ENCODE assay signal across 19 cellular contexts in the genomic region with DNA sequence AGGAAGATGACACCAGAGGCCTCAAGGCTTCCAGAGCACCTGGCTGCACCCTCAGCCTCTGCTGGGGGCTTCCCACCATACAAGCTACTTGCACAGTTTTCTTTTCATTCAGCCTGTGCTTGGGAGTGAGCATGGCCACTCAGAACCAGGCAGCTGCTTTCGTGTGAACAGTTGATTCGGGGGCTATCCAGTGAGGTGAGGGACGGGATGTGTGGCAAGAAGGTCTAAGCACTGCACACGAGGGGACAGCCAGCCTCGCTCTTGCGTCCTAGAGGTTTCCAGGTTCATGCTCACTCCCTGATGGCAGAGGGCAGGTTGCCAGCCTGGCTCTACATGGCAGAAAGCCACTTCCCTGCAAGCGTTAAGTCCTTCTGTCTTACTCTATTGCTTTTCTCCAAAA.
DNase-seq lines count a peak whose midpoint lies in the region; ATAC-seq, FAIRE-seq and TF ChIP-seq lines count a peak whose summit lies in the region.
"Had no signal": no experiment of that assay in that cellular context is flagged by ENCODE, and none has a peak within 500 bp of the region (broad histone marks: within the 10 kb centered on the region; RNA-seq: fewer than 3 reads in every experiment).

No MANE protein-coding gene starts in this region.

- no peak overlapping the region for H3K9ac ChIP-seq in HepG2 (ENCODE audit: insufficient read depth, low read depth, low read length)
- no peak overlapping the region for H3K9ac ChIP-seq in H1 (replicated peaks in 1 of 4; ENCODE audit: extremely low read depth in 1 of 4, low read depth in 3 of 4, low read length in 3 of 4)
- H3K9ac ChIP-seq: KMS-11 had no signal

- H3K9me3 Mint-ChIP-seq in Calu3 (ENCODE audit: low read depth, unreplicated experiment), result no peaks in the 10 kb centered on the region

- no peak overlapping the region for H3K4me3 Mint-ChIP-seq in Calu3 (ENCODE audit: low read depth, unreplicated experiment)
- H3K4me3 Mint-ChIP-seq: CD14-positive monocyte had no signal

- H3K18ac ChIP-seq in H1 (ENCODE audit: extremely low read depth, low read length), result no peak overlapping the region

- no peak overlapping the region for H3K23ac ChIP-seq in H1 (ENCODE audit: insufficient read length)

- no peaks in the 10 kb centered on the region for H3K23me2 ChIP-seq in H1 (ENCODE audit: low read depth, low read length)

- POLR2A ChIA-PET in HepG2 (lab: Yijun Ruan, JAX) (no interaction called here), H1 (lab: Charles Lee; ENCODE audit: partially characterized antibody) (interaction anchor here (3.6 kb wide), 1 partner anchor 18 kb away, joined by 14 read pairs; no protein-coding TSS in a partner anchor)

- TF ChIP-seq POLR2A in right lobe of liver (IDR thresholded peaks at IDR 0.05), result no peak
- TF ChIP-seq POLR2A in HepG2 (IDR thresholded peaks at IDR 0.05; ENCODE audit: insufficient read depth in 1 of 2, low read depth in 2 of 2, low read length in 2 of 2), result no peak
- no peak for TF ChIP-seq POLR2A in H1 (IDR thresholded peaks at IDR 0.05; ENCODE audit: control extremely low read depth in 1 of 2, low read depth in 2 of 2, low read length in 2 of 2)

- no peak overlapping the region for H3K27ac ChIP-seq in right lobe of liver
- H3K27ac ChIP-seq in HepG2 (ENCODE audit: extremely low read length, insufficient read depth, low read length), result no peak overlapping the region
- H3K27ac ChIP-seq in H1 (ENCODE audit: low read depth, low read length), result no peak overlapping the region
- H3K27ac ChIP-seq: KMS-11, Peyer's patch, SK-N-MC had no signal

- H3K4me1 ChIP-seq in right lobe of liver (peaks cover 0 to 10% (median 1%) of the 10 kb centered on the region in 4 donors), HepG2 (ENCODE audit: insufficient read depth, low read length) (peaks cover 37% of the 10 kb centered on the region), H1 (replicated peaks in 1 of 4; ENCODE audit: control insufficient read depth in 3 of 4, insufficient read depth in 4 of 4, low read length in 3 of 4) (peaks cover 0 to 14% (median 5%) of the 10 kb centered on the region in 4 experiments)

- H2BK5ac ChIP-seq in H1 (ENCODE audit: low read depth, low read length), result no peak overlapping the region

- no peak overlapping the region for H3K14ac ChIP-seq in H1 (ENCODE audit: insufficient read length)

- TF ChIP-seq RAD21 in HepG2 (CRISPR knock-in tag; IDR thresholded peaks at IDR 0.05) (no peak), H1 (IDR thresholded peaks at IDR 0.05 in 1 of 2, conservative IDR thresholded peaks at IDR 0.05 in 1 of 2; ENCODE audit: low read depth in 2 of 2, low read length in 2 of 2) (no peak)

- H3K4me2 ChIP-seq in HepG2 (ENCODE audit: low read depth, low read length), result no peak overlapping the region
- no peak overlapping the region for H3K4me2 ChIP-seq in H1 (ENCODE audit: insufficient read depth in 1 of 2, low read depth in 2 of 2, low read length in 2 of 2)
- H3K4me2 ChIP-seq: KMS-11 had no signal

- TF ChIP-seq EP300 in HepG2 (IDR thresholded peaks at IDR 0.05; ENCODE audit: low read depth in 2 of 2, low read length in 2 of 2) (no peak), HepG2 (CRISPR knock-in tag; IDR thresholded peaks at IDR 0.05; ENCODE audit: borderline replicate concordance) (no peak), H1 (IDR thresholded peaks at IDR 0.05; ENCODE audit: borderline replicate concordance in 1 of 2, low read depth in 2 of 2, low read length in 2 of 2) (no peak)

- 69% methylated on average over 4 of the region's 7 CpGs for WGBS in right lobe of liver (ENCODE audit: insufficient coverage, low coverage, low lambda C conversion rate, missing lambda C conversion rate)
- WGBS in HepG2 (ENCODE audit: low lambda C conversion rate), result 49% methylated on average over 7 of the region's 7 CpGs
- WGBS in H1 (ENCODE audit: extremely low coverage in 1 of 2, insufficient coverage in 1 of 2, insufficient read length in 1 of 2, insufficient replicate concordance in 2 of 2, low coverage in 1 of 2, low lambda C conversion rate in 2 of 2, missing lambda C conversion rate in 1 of 2), 2 experiments, result 89% methylated on average over 7 of the region's 7 CpGs; no CpG with 5 or more reads in 1 of the 2 experiments

- no peak overlapping the region for H4K5ac ChIP-seq in H1 (ENCODE audit: insufficient read length, low read depth, low read length)

- H3K79me1 ChIP-seq in H1 (ENCODE audit: low read depth, low read length), result no peaks in the 10 kb centered on the region

- H4K20me1 ChIP-seq in HepG2 (ENCODE audit: insufficient read depth, low read length), result no peaks in the 10 kb centered on the region
- no peaks in the 10 kb centered on the region for H4K20me1 ChIP-seq in H1 (replicated peaks in 1 of 2; ENCODE audit: control insufficient read depth in 1 of 2, insufficient read depth in 2 of 2, low read length in 2 of 2)

- BruUV-seq in HepG2 (replicated peaks; lab: Mats Ljungman, UMichigan), result no TSS peak
- no TSS peak for BruUV-seq in Calu3 (replicated peaks; lab: Mats Ljungman, UMichigan)

- no peaks in the 10 kb centered on the region for H3K9me3 ChIP-seq in right lobe of liver
- H3K9me3 ChIP-seq in HepG2 (ENCODE audit: low read length), result no peaks in the 10 kb centered on the region
- H3K9me3 ChIP-seq in H1 (ENCODE audit: insufficient read depth in 2 of 2, low read depth in 1 of 2, low read length in 1 of 2), result no peaks in the 10 kb centered on the region
- H3K9me3 ChIP-seq: Peyer's patch had no signal

- intact Hi-C loops in right lobe of liver (cut with DNase I) (loop anchor here in 1 of 2 donors (5.0 to 10.0 kb wide), 2 partner anchors 64 to 182 kb away; no protein-coding TSS in a partner anchor), HepG2 (cut with micrococcal nuclease; ENCODE audit: unreplicated experiment) (no loop called here), Calu3 (cut with micrococcal nuclease; ENCODE audit: unreplicated experiment) (loop anchor here (10.0 kb wide), 1 partner anchor 478 kb away; no protein-coding TSS in a partner anchor)

- H3K79me2 ChIP-seq in HepG2 (ENCODE audit: insufficient read depth, low read length), result no peaks in the 10 kb centered on the region
- no peaks in the 10 kb centered on the region for H3K79me2 ChIP-seq in H1 (ENCODE audit: control insufficient read depth in 1 of 2, insufficient read depth in 2 of 2, low read length in 2 of 2)

- no peaks in the 10 kb centered on the region for H3K36me3 Mint-ChIP-seq in Calu3 (ENCODE audit: insufficient read depth, unreplicated experiment)

- H2AK5ac ChIP-seq in H1 (ENCODE audit: low read depth, low read length), result no peak overlapping the region

- no peak overlapping the region for H3K27ac Mint-ChIP-seq in Calu3 (ENCODE audit: unreplicated experiment)

- H3K4ac ChIP-seq in H1 (replicated peaks; ENCODE audit: insufficient read length, low read depth, low read length), result no peak overlapping the region

- no peaks in the 10 kb centered on the region for H3K36me3 ChIP-seq in right lobe of liver
- H3K36me3 ChIP-seq in HepG2 (replicated peaks in 1 of 2; ENCODE audit: control insufficient read depth in 1 of 2, insufficient read depth in 2 of 2, low read length in 2 of 2), result no peaks in the 10 kb centered on the region
- no peaks in the 10 kb centered on the region for H3K36me3 ChIP-seq in H1 (ENCODE audit: control insufficient read depth in 2 of 4, insufficient read depth in 4 of 4, low read length in 3 of 4)
- H3K36me3 ChIP-seq: Peyer's patch had no signal

- H2AFZ ChIP-seq in HepG2 (ENCODE audit: low read length) (no peak overlapping the region), H1 (ENCODE audit: low read length) (no peak overlapping the region)

- no peak overlapping the region for H4K91ac ChIP-seq in H1 (replicated peaks; ENCODE audit: insufficient read length, low read length)

- ATAC-seq in right lobe of liver (no peak), HepG2 (no peak), GM19397 (IDR thresholded peaks at IDR 0.05; ENCODE audit: unreplicated experiment) (no peak)
- ATAC-seq: HCT116 had no signal

- 0 out of 2 replicates have a peak overlapping the region, but pooled peaks have one; percentile 5 for H4K8ac ChIP-seq in H1 (ENCODE audit: extremely low read depth, insufficient read depth, low read length)

- H3K4me1 Mint-ChIP-seq in Calu3 (ENCODE audit: low read depth, unreplicated experiment), result peaks cover 7% of the 10 kb centered on the region

- 0 out of 2 replicates have a peak overlapping the region, but pooled peaks have one; percentile 16 for H2BK20ac ChIP-seq in H1 (ENCODE audit: low read length)

- no peak overlapping the region for H2BK15ac ChIP-seq in H1 (ENCODE audit: low read length)

- H3K4me3 ChIP-seq in right lobe of liver, result no peak overlapping the region
- H3K4me3 ChIP-seq in HepG2 (replicated peaks in 1 of 3; ENCODE audit: insufficient read depth in 1 of 3, low read depth in 2 of 3, low read length in 3 of 3), result no peak overlapping the region
- no peak overlapping the region for H3K4me3 ChIP-seq in H1 (ENCODE audit: extremely low read depth in 1 of 4, insufficient read depth in 2 of 4, low read depth in 3 of 4, low read length in 4 of 4)
- H3K4me3 ChIP-seq: Peyer's patch, SK-N-MC had no signal

- no peak for FAIRE-seq in HepG2 (lab: Jason Lieb, UNC)
- FAIRE-seq in H1 (lab: Jason Lieb, UNC), result no peak

- 0 out of 2 replicates have a peak overlapping the region, but pooled peaks have one; percentile 40 for H2BK12ac ChIP-seq in H1 (ENCODE audit: low read depth, low read length)

- no peak overlapping the region for H3K56ac ChIP-seq in H1 (replicated peaks; ENCODE audit: insufficient read length, low read depth, low read length)

- TF ChIP-seq CTCF in right lobe of liver (IDR thresholded peaks at IDR 0.05) (no peak), HepG2 (CRISPR knock-in tag; IDR thresholded peaks at IDR 0.05) (no peak), H1 (IDR thresholded peaks at IDR 0.05; ENCODE audit: control extremely low read depth in 1 of 3, insufficient read depth in 1 of 3, low read depth in 1 of 3, low read length in 3 of 3) (no peak), Calu3 (IDR thresholded peaks at IDR 0.05; ENCODE audit: unreplicated experiment) (no peak)

- H2BK120ac ChIP-seq in H1 (replicated peaks; ENCODE audit: low read depth, low read length), result no peak overlapping the region

- CTCF ChIA-PET in HepG2 (lab: Yijun Ruan, JAX; ENCODE audit: low intra/inter-chr PET ratio, low total read pairs), result no interaction called here
- CTCF ChIA-PET in H1 (lab: Charles Lee; ENCODE audit: partially characterized antibody), result interaction anchor here (1.4 to 13.3 kb wide), 6 partner anchors 13 to 76 kb away, joined by 3 to 188 read pairs (median 32); no protein-coding TSS in a partner anchor
- CTCF ChIA-PET in Calu3 (lab: Charles Lee), result interaction anchor here (1.3 to 2.3 kb wide), 4 partner anchors 9 to 68 kb away, joined by 3 to 10 read pairs (median 5); no protein-coding TSS in a partner anchor

- in situ Hi-C loops in HepG2 (cut with HindIII; ENCODE audit: extremely low pct_ligation_motif_present, low pct_unique_long_range_greater_than_20kb), result loop anchor here (10.0 kb wide), 1 partner anchor 182 kb away; no protein-coding TSS in a partner anchor

- peak in 2 of 3 donors; percentile 26 to 27 for DNase-seq in right lobe of liver
- no peak for DNase-seq in HepG2 (ENCODE audit: low spot score)
- DNase-seq in H1 (ENCODE audit: low read depth in 1 of 2, low spot score in 2 of 2), result no peak
- DNase-seq in pons (ENCODE audit: low spot score), result peak; percentile 29
- peak; percentile 34 for DNase-seq in ureter (ENCODE audit: low spot score)
- DNase-seq in Calu3, result no peak
- DNase-seq in H4 (ENCODE audit: low spot score), result no peak
- DNase-seq: DMS53, NCI-H1048, NCI-H1436 treated with DMSO at 0.1 percent for 48 hours, NCI-H2081, NCI-H510A treated with DMSO at 0.1 percent for 48 hours, Right ventricle myocardium superior had no signal

- no peaks in the 10 kb centered on the region for H3K27me3 Mint-ChIP-seq in Calu3 (ENCODE audit: unreplicated experiment)

- no peaks in the 10 kb centered on the region for H3K27me3 ChIP-seq in right lobe of liver
- H3K27me3 ChIP-seq in HepG2 (ENCODE audit: control insufficient read depth in 1 of 2, insufficient read depth in 2 of 2, low read length in 2 of 2), result no peaks in the 10 kb centered on the region; a peak in 1 of 5 replicates
- no peaks in the 10 kb centered on the region for H3K27me3 ChIP-seq in H1 (replicated peaks in 1 of 4; ENCODE audit: control insufficient read depth in 3 of 4, extremely low read depth in 1 of 4, insufficient read depth in 3 of 4, low read length in 3 of 4)
- H3K27me3 ChIP-seq: Peyer's patch had no signal

Comparison
In these comparisons a context has a peak if more than half of its experiments do, and no peak if none do; other contexts are left out.
1. DNase-seq: peak in right lobe of liver (2 of 3), pons (single experiment) and ureter (single experiment); none in HepG2 (single experiment), H1 (0 of 2), Calu3 (single experiment) and H4 (single experiment).